Comparison of ENCODE assay signal across 18 cellular contexts in genomic region chr1:234864116-234864515, GRCh38.
DNase-seq lines count a peak whose midpoint lies in the region; ATAC-seq and TF ChIP-seq lines count a peak whose summit lies in the region.
"Had no signal": no experiment of that assay in that cellular context is flagged by ENCODE, and none has a peak within 500 bp of the region (broad histone marks: within the 10 kb centered on the region; RNA-seq: fewer than 3 reads in every experiment).

No MANE protein-coding gene starts in this region.

- H3K27ac ChIP-seq in heart right ventricle (peak overlapping the region; percentile 60 to 93 (median 82)), prostate gland (peak overlapping the region; percentile 64 to 73), transverse colon (peak overlapping the region; percentile 80 to 87 (median 84))

- H3K9me3 ChIP-seq in heart right ventricle = peaks cover 0 to 15% (median 5%) of the 10 kb centered on the region in 11 donors
- H3K9me3 ChIP-seq in prostate gland = no peaks in the 10 kb centered on the region
- H3K9me3 ChIP-seq in transverse colon = no peaks in the 10 kb centered on the region

- H3K4me1 ChIP-seq in heart right ventricle (peaks cover 6 to 56% (median 44%) of the 10 kb centered on the region in 9 donors), prostate gland (replicated peaks) (peaks cover 9% of the 10 kb centered on the region), transverse colon (peaks cover 20 to 52% (median 34%) of the 10 kb centered on the region in 4 donors)

- ATAC-seq in heart right ventricle = no peak
- ATAC-seq in left cardiac atrium = no peak
- no peak for ATAC-seq in effector memory CD8-positive, alpha-beta T cell (replicated peaks)
- no peak for ATAC-seq in GM21528 (IDR thresholded peaks at IDR 0.05; ENCODE audit: low FRiP score, unreplicated experiment)
- ATAC-seq: activated naive CD8-positive, alpha-beta T cell treated with anti-CD3 and anti-CD28 coated beads, Interleukin-2, amount 50 U/mL, for 24 hours; activated T-helper 17 cell treated with anti-CD3 and anti-CD28 coated beads, Interleukin-2, amount 50 U/mL, for 72 hours; T-helper 17 cell had no signal

- intact Hi-C loops in heart right ventricle (cut with DNase I) = loop anchor here in 4 of 10 donors (5.0 to 10.0 kb wide), 4 partner anchors 53 to 369 kb away; partner anchors contain the start of gene IRF2BP2 (in 1 of the 4)
- intact Hi-C loops in left cardiac atrium (cut with DNase I) = loop anchor here in 1 of 2 donors (10.0 kb wide), 1 partner anchor 129 kb away; no protein-coding TSS in a partner anchor
- intact Hi-C loops in prostate gland (cut with DNase I) = loop anchor here (5.0 kb wide), 1 partner anchor 252 kb away; the partner anchor contains the start of gene IRF2BP2
- intact Hi-C loops in transverse colon (cut with DNase I; ENCODE audit: low total_unique reads) = no loop called here

- H3K36me3 ChIP-seq in heart right ventricle (no peaks in the 10 kb centered on the region), prostate gland (no peaks in the 10 kb centered on the region), transverse colon (no peaks in the 10 kb centered on the region)

- peak overlapping the region; percentile 44 to 82 for H3K27ac Mint-ChIP-seq in effector memory CD8-positive, alpha-beta T cell
- H3K27ac Mint-ChIP-seq: activated CD4-positive, alpha-beta T cell treated with anti-CD3 and anti-CD28 coated beads, Interleukin-2, amount 10 ng/mL, durations not matched to agents 7 days and 5 days; activated naive CD8-positive, alpha-beta T cell treated with anti-CD3 and anti-CD28 coated beads, Interleukin-2, amount 50 U/mL, for 24 hours; stimulated activated naive CD8-positive, alpha-beta T cell treated with anti-CD3 and anti-CD28 coated beads, Interleukin-15, Interleukin-2, amounts not matched to agents 100 ng/mL and 50 ng/mL, for 24 hours had no signal

- H3K27me3 Mint-ChIP-seq in effector memory CD8-positive, alpha-beta T cell = peaks cover 0 to 15% of the 10 kb centered on the region in 2 donors
- H3K27me3 Mint-ChIP-seq: activated CD4-positive, alpha-beta T cell treated with anti-CD3 and anti-CD28 coated beads, Interleukin-2, amount 10 ng/mL, durations not matched to agents 7 days and 5 days; activated naive CD8-positive, alpha-beta T cell treated with anti-CD3 and anti-CD28 coated beads, Interleukin-2, amount 50 U/mL, for 24 hours; activated T-helper 17 cell treated with anti-CD3 and anti-CD28 coated beads, Interleukin-2, amount 50 U/mL, for 72 hours; stimulated activated naive CD8-positive, alpha-beta T cell treated with anti-CD3 and anti-CD28 coated beads, Interleukin-15, Interleukin-2, amounts not matched to agents 100 ng/mL and 50 ng/mL, for 24 hours; T-helper 17 cell had no signal

- TF ChIP-seq POLR2A in prostate gland (IDR thresholded peaks at IDR 0.05) (no peak), transverse colon (IDR thresholded peaks at IDR 0.05) (no peak)

- no peaks in the 10 kb centered on the region for H3K36me3 Mint-ChIP-seq in effector memory CD8-positive, alpha-beta T cell (ENCODE audit: insufficient read depth)
- H3K36me3 Mint-ChIP-seq: brain had no signal

- H3K4me1 Mint-ChIP-seq in effector memory CD8-positive, alpha-beta T cell (ENCODE audit: low read depth in 2 of 2) = peaks cover 10 to 11% of the 10 kb centered on the region in 2 donors

- TF ChIP-seq CTCF in heart right ventricle (IDR thresholded peaks at IDR 0.05) (no peak), prostate gland (IDR thresholded peaks at IDR 0.05) (no peak), transverse colon (IDR thresholded peaks at IDR 0.05) (no peak), GM10266 (IDR thresholded peaks at IDR 0.05; ENCODE audit: control insufficient read depth, insufficient read depth, low read depth, missing control alignments) (no peak)

- H3K4me3 ChIP-seq in heart right ventricle = no peak overlapping the region
- H3K4me3 ChIP-seq in prostate gland = no peak overlapping the region
- H3K4me3 ChIP-seq in transverse colon = no peak overlapping the region
- H3K4me3 ChIP-seq: GM23248 had no signal

- H3K4me3 Mint-ChIP-seq in effector memory CD8-positive, alpha-beta T cell = no peak overlapping the region
- H3K4me3 Mint-ChIP-seq: activated CD4-positive, alpha-beta T cell treated with anti-CD3 and anti-CD28 coated beads, Interleukin-2, amount 10 ng/mL, durations not matched to agents 7 days and 5 days; activated naive CD8-positive, alpha-beta T cell treated with anti-CD3 and anti-CD28 coated beads, Interleukin-2, amount 50 U/mL, for 24 hours; activated T-helper 17 cell treated with anti-CD3 and anti-CD28 coated beads, Interleukin-2, amount 50 U/mL, for 72 hours; brain; stimulated activated naive CD8-positive, alpha-beta T cell treated with anti-CD3 and anti-CD28 coated beads, Interleukin-15, Interleukin-2, amounts not matched to agents 100 ng/mL and 50 ng/mL, for 24 hours; T-helper 17 cell had no signal

- TF ChIP-seq EP300 in transverse colon (IDR thresholded peaks at IDR 0.05; ENCODE audit: low read depth) = no peak

- no peaks in the 10 kb centered on the region for H3K9me3 Mint-ChIP-seq in effector memory CD8-positive, alpha-beta T cell
- H3K9me3 Mint-ChIP-seq: activated naive CD8-positive, alpha-beta T cell treated with anti-CD3 and anti-CD28 coated beads, Interleukin-2, amount 50 U/mL, for 24 hours had no signal

- in situ Hi-C loops in transverse colon (cut with MboI; ENCODE audit: low pct_ligation_motif_present in 1 of 4, low pct_unique_long_range_greater_than_20kb in 1 of 4, low sequenced_read_pairs in 3 of 4) = loop anchor here in 1 of 4 donors (25.0 kb wide), 1 partner anchor 252 kb away; the partner anchor contains the start of gene IRF2BP2

- WGBS in heart right ventricle, 2 donors = 91 to 95% methylated on average over 3 of the region's 3 CpGs
- 89% methylated on average over 3 of the region's 3 CpGs for WGBS in prostate gland
- WGBS in transverse colon (ENCODE audit: low coverage in 1 of 2), 2 donors = 80 to 100% methylated on average over 1 to 3 of the region's 3 CpGs

- DNase-seq in heart right ventricle (no peak), left cardiac atrium (no peak), prostate gland (ENCODE audit: low spot score) (no peak), transverse colon (no peak), GM10266 (ENCODE audit: extremely low spot score) (no peak)
- DNase-seq in effector memory CD8-positive, alpha-beta T cell = no peak
- no peak for DNase-seq in activated CD4-positive, alpha-beta T cell treated with anti-CD3 and anti-CD28 coated beads, Interleukin-2, amount 50 U/mL, for 4 hours
- DNase-seq: activated CD4-positive, alpha-beta T cell treated with anti-CD3 and anti-CD28 coated beads, Interleukin-2, amount 10 ng/mL, durations not matched to agents 7 days and 5 days; activated naive CD8-positive, alpha-beta T cell treated with anti-CD3 and anti-CD28 coated beads, Interleukin-2, amount 50 U/mL, for 24 hours; C1 segment of cervical spinal cord; KG1; NCI-H187 treated with DMSO at 0.1 percent for 48 hours; T-helper 17 cell had no signal

- H3K27me3 ChIP-seq in heart right ventricle (no peaks in the 10 kb centered on the region), prostate gland (replicated peaks; ENCODE audit: insufficient read depth) (no peaks in the 10 kb centered on the region), transverse colon (no peaks in the 10 kb centered on the region)
